ENCODE assay signal across 8 cellular contexts in genomic region chr9:35907732-35908483, GRCh38. TPM values are rescaled to one million over a fixed set of nuclear protein-coding genes. Genes with fewer than 3 reads are reported as not detected.
DNase-seq lines count a peak whose midpoint lies in the region.

No MANE protein-coding gene starts in this region.

- peak overlapping the region; percentile 12 for H2AFZ ChIP-seq in ACC112 (ENCODE audit: low read length, unreplicated experiment)

- H3K79me2 ChIP-seq in ACC112 (ENCODE audit: control insufficient read depth, insufficient read depth, low read length, unreplicated experiment), result no peaks in the 10 kb centered on the region

- H3K4me3 ChIP-seq in ACC112 (ENCODE audit: low read depth, low read length), result peak overlapping the region; percentile 58
- H3K4me3 ChIP-seq in H7 (ENCODE audit: insufficient read depth, low read depth, low read length), result no peak overlapping the region
- peak overlapping the region; percentile 16 for H3K4me3 ChIP-seq in SJCRH30

- H3K27me3 ChIP-seq in ACC112 (ENCODE audit: insufficient read depth, low read length), result no peaks in the 10 kb centered on the region
- no peaks in the 10 kb centered on the region for H3K27me3 ChIP-seq in H7 (ENCODE audit: control insufficient read depth, insufficient read depth, low read length)
- H3K27me3 ChIP-seq in SJCRH30, result no peaks in the 10 kb centered on the region

- no peaks in the 10 kb centered on the region for H3K9me3 ChIP-seq in SJCRH30 (replicated peaks)

- H3K36me3 ChIP-seq in ACC112 (ENCODE audit: insufficient read depth, low read length), result no peaks in the 10 kb centered on the region
- H3K36me3 ChIP-seq in H7 (replicated peaks; ENCODE audit: control insufficient read depth, insufficient read depth, low read length), result no peaks in the 10 kb centered on the region
- H3K36me3 ChIP-seq in SJCRH30, result no peaks in the 10 kb centered on the region

- DNase-seq in H7 (peak; percentile 85), SJCRH30 (peak; percentile 91 to 92), epithelial cell of prostate (ENCODE audit: low read depth, low spot score) (no peak), mucosa of gallbladder (ENCODE audit: low spot score) (peak; percentile 54), NCI-H526 treated with DMSO at 0.1 percent for 48 hours (lab: John Stamatoyannopoulos, UW) (no peak), NCI-H1048 (lab: John Stamatoyannopoulos, UW) (no peak)
- DNase-seq in activated T-cell treated with anti-CD3 and anti-CD28 coated beads, Interleukin-2, amount 50 U/mL, for 48 hours, result no peak

- H3K27ac ChIP-seq in ACC112 (ENCODE audit: low read depth, low read length) (peak overlapping the region; percentile 99), SJCRH30 (peak overlapping the region; percentile 84), epithelial cell of prostate (peak overlapping the region; percentile 76)

- H3K4me1 ChIP-seq in ACC112 (ENCODE audit: control insufficient read depth, insufficient read depth, low read length, unreplicated experiment) (peaks cover 78% of the 10 kb centered on the region), SJCRH30 (peaks cover 50% of the 10 kb centered on the region)

RNA-seq across cellular contexts. Expression of gene SPAAR, which starts 1.4 kb away (rescaled TPM):
- 0.07 TPM in 1 of 2 replicates, not detected in the other for total RNA-seq in H7 (2014; rRNA removed; shearing (Covaris generic))
- total RNA-seq in SJCRH30 (2014; rRNA removed; shearing (Covaris generic)), result 0.12 and 0.18 TPM in 2 replicates
- total RNA-seq in mucosa of gallbladder, result 0.83 TPM

RNA-seq across cellular contexts. Expression of gene HRCT1, which starts 1.9 kb away (rescaled TPM):
- 0.21 TPM in 1 of 2 replicates, not detected in the other for total RNA-seq in H7 (2014; rRNA removed; shearing (Covaris generic))
- total RNA-seq in SJCRH30 (2014; rRNA removed; shearing (Covaris generic)), result 0.48 TPM in 1 of 2 replicates, not detected in the other
- total RNA-seq in mucosa of gallbladder, result 2.0 TPM

RNA-seq across cellular contexts. Expression of gene OR13J1, which starts 37.7 kb away (rescaled TPM):
- not detected in 2 replicates for total RNA-seq in H7 (2014; rRNA removed; shearing (Covaris generic))
- not detected in 2 replicates for total RNA-seq in SJCRH30 (2014; rRNA removed; shearing (Covaris generic))
- total RNA-seq in mucosa of gallbladder, result not detected

RNA-seq across cellular contexts. Expression of gene OR2S2, which starts 50.0 kb away (rescaled TPM):
- not detected in 2 replicates for total RNA-seq in H7 (2014; rRNA removed; shearing (Covaris generic))
- total RNA-seq in SJCRH30 (2014; rRNA removed; shearing (Covaris generic)), result not detected in 2 replicates
- total RNA-seq in mucosa of gallbladder, result not detected

Comparison
In these comparisons a context has a peak if more than half of its experiments do, and no peak if none do; other contexts are left out.
1. DNase-seq: peak in H7 (single experiment), SJCRH30 (2 of 2) and mucosa of gallbladder (single experiment); none in epithelial cell of prostate (single experiment), NCI-H526 treated with DMSO at 0.1 percent for 48 hours (single experiment), NCI-H1048 (single experiment) and activated T-cell treated with anti-CD3 and anti-CD28 coated beads, Interleukin-2, amount 50 U/mL, for 48 hours (0 of 2).
2. Peak in every context shown above with its lines, with median percentiles within 50 percentile points of each other: H3K27ac ChIP-seq.